Comparison of ENCODE assay signal across 36 cellular contexts in the genomic region with DNA sequence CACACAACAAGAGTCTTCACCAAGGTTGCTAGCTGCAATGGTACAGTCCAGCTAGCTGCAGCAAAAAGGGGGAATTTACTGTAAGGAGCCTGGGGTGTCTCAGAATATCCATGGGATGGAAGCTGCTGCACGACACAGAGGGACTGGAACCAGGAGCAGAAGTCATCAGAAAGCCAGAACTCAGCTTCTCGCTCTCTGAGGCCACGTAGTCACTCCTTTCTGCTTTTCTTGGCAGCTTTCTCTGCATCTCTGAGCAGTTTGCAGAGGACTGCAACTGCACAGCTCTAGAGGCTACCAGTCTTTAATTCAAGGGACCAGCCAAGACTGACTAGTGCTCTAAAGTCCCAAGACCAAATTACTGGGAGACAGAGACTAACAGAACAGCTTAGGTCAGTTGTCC. TPM values are rescaled to one million over a fixed set of nuclear protein-coding genes. Genes with fewer than 3 reads are reported as not detected.
"Had no signal": no experiment of that assay in that cellular context is flagged by ENCODE, and none has a peak within 500 bp of the region (broad histone marks: within the 10 kb centered on the region; RNA-seq: fewer than 3 reads in every experiment).

No MANE protein-coding gene starts in this region.

- H3K4me1 Mint-ChIP-seq: nephron had no signal

- H3K4me3 ChIP-seq: colonic mucosa, esophagus muscularis mucosa, hepatocyte, lung, neural progenitor cell, prostate gland, right atrium auricular region, smooth muscle cell, suprapubic skin, transverse colon, upper lobe of right lung, uterus had no signal

- H3K27me3 Mint-ChIP-seq: stimulated activated naive CD8-positive, alpha-beta T cell treated with anti-CD3 and anti-CD28 coated beads, Interleukin-15, amount 100 ng/mL, for 72 hours had no signal

- H3K36me3 Mint-ChIP-seq: mesothelial cell of epicardium, neural progenitor cell had no signal

- H3K9ac ChIP-seq: neural progenitor cell had no signal

- H3K27ac ChIP-seq: colonic mucosa, esophagus muscularis mucosa, hepatocyte, neural progenitor cell, prostate gland, right atrium auricular region, suprapubic skin, transverse colon, upper lobe of right lung, uterus had no signal

- H3K27me3 ChIP-seq: colonic mucosa, hepatocyte, neural progenitor cell, right atrium auricular region, suprapubic skin, transverse colon, upper lobe of right lung, uterus had no signal

- H3K4me3 Mint-ChIP-seq: mesothelial cell of epicardium; naive thymus-derived CD4-positive, alpha-beta T cell; nephron; neural progenitor cell; stimulated activated naive CD8-positive, alpha-beta T cell treated with anti-CD3 and anti-CD28 coated beads, Interleukin-15, amount 100 ng/mL, for 72 hours had no signal

- H3K9me3 ChIP-seq: colonic mucosa, esophagus muscularis mucosa, prostate gland, right atrium auricular region, suprapubic skin, transverse colon, upper lobe of right lung, uterus had no signal

- H3K27ac Mint-ChIP-seq: mesothelial cell of epicardium; nephron; neural progenitor cell; stimulated activated naive CD8-positive, alpha-beta T cell treated with anti-CD3 and anti-CD28 coated beads, Interleukin-15, amount 100 ng/mL, for 72 hours had no signal

- H3K36me3 ChIP-seq: colonic mucosa, esophagus muscularis mucosa, neural progenitor cell, prostate gland, right atrium auricular region, suprapubic skin, transverse colon, upper lobe of right lung, uterus had no signal

- H3K9me3 Mint-ChIP-seq: mesothelial cell of epicardium; nephron; neural progenitor cell; stimulated activated naive CD8-positive, alpha-beta T cell treated with anti-CD3 and anti-CD28 coated beads, Interleukin-15, amount 100 ng/mL, for 72 hours had no signal

- ATAC-seq: left lobe of liver; naive thymus-derived CD4-positive, alpha-beta T cell; sciatic nerve; stimulated activated naive CD8-positive, alpha-beta T cell treated with anti-CD3 and anti-CD28 coated beads, Interleukin-15, amount 100 ng/mL, for 72 hours; upper lobe of right lung had no signal

- H2AFZ ChIP-seq: hepatocyte, neural progenitor cell had no signal

- H3K4me1 ChIP-seq: colonic mucosa, esophagus muscularis mucosa, prostate gland, right atrium auricular region, suprapubic skin, upper lobe of right lung, uterus had no signal

- H3K79me2 ChIP-seq: hepatocyte had no signal

- DNase-seq: colonic mucosa; dermis blood vessel endothelial cell; effector memory CD4-positive, alpha-beta T cell; head of caudate nucleus; kidney; mesenchymal stem cell; naive thymus-derived CD4-positive, alpha-beta T cell; stimulated activated CD4-positive, alpha-beta T cell treated with anti-CD3 and anti-CD28 coated beads, Interleukin-12 subunit alpha, Interleukin-12 subunit beta, amount 100 ng/mL, for 4 hours; stimulated activated CD4-positive, alpha-beta T cell treated with anti-CD3 and anti-CD28 coated beads, Interleukin-1b, Interleukin-23, amount 100 ng/mL, for 48 hours; stimulated activated CD4-positive, alpha-beta T cell treated with anti-CD3 and anti-CD28 coated beads, Interleukin-4, amount 100 ng/mL, for 1 hour; stimulated activated CD8-positive, alpha-beta memory T cell treated with anti-CD3 and anti-CD28 coated beads, Interleukin-4, amount 100 ng/mL, for 48 hours; stimulated activated naive CD4-positive, alpha-beta T cell; stimulated activated naive CD8-positive, alpha-beta T cell treated with anti-CD3 and anti-CD28 coated beads, Interleukin-15, amount 100 ng/mL, for 72 hours; transverse colon; upper lobe of right lung; uterus had no signal

- H3K4me2 ChIP-seq: hepatocyte, neural progenitor cell, smooth muscle cell had no signal

RNA-seq across cellular contexts. Expression of a gene that starts 27.0 kb away (rescaled TPM):
- total RNA-seq: dermis blood vessel endothelial cell, endothelial cell of umbilical vein, epithelial cell of proximal tubule, fibroblast of lung, fibroblast of villous mesenchyme, hepatocyte, mesothelial cell of epicardium, osteocyte, prostate gland had no signal
- polyA plus RNA-seq: endothelial cell of umbilical vein; fibroblast of lung; naive thymus-derived CD4-positive, alpha-beta T cell had no signal

RNA-seq across cellular contexts. Expression of a gene that starts 28.7 kb away (rescaled TPM):
- total RNA-seq: dermis blood vessel endothelial cell; endothelial cell of umbilical vein; epithelial cell of proximal tubule; esophagus muscularis mucosa; fibroblast of lung; frontal cortex; left lobe of liver; liver; mesothelial cell of epicardium; mucosa of gallbladder; naive thymus-derived CD4-positive, alpha-beta T cell; osteocyte; prostate gland; right atrium auricular region; sciatic nerve; smooth muscle cell; suprapubic skin; transverse colon; upper lobe of right lung had no signal
- polyA plus RNA-seq: endothelial cell of umbilical vein; fibroblast of lung; hepatocyte; liver; naive thymus-derived CD4-positive, alpha-beta T cell had no signal
